In the genomic region with DNA sequence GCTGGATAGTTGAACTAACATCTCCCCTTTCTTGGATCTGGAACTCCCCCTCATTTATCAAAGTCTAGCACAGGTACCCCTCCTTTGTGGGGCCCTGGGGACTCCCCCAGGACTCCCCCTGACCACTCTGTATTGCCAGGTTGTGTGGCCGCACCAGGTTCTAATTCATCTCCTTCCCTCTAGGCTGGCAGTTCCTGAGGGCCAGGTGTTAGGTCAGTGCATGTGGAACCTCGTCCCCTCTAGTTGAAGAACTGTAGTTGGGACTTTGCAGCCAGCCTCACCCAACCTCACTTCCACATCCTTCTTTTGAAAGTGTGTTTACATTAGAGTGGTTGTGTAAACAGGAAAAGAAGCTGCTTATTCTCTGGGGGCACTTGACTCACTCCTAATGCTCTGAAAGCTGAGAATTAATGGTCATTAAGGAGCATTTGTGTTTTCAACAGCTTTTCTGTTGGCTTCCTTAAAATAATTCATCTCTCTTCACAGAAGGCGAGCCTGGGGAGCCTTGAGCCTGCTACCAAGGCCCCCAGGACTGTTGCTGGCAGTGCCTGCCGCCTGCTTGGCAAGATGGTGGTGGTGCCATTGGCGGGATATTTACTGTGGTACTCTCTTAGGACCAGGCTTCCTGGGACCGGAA, we compare ENCODE assay signal across 1 cellular context.
TF ChIP-seq lines count a peak whose summit lies in the region.

No MANE protein-coding gene starts in this region.

TF ChIP-seq in HepG2, 621 proteins besides CTCF, POLR2A, EP300 and RAD21 (continued from another document):
- TF ChIP-seq, protein P1, sequence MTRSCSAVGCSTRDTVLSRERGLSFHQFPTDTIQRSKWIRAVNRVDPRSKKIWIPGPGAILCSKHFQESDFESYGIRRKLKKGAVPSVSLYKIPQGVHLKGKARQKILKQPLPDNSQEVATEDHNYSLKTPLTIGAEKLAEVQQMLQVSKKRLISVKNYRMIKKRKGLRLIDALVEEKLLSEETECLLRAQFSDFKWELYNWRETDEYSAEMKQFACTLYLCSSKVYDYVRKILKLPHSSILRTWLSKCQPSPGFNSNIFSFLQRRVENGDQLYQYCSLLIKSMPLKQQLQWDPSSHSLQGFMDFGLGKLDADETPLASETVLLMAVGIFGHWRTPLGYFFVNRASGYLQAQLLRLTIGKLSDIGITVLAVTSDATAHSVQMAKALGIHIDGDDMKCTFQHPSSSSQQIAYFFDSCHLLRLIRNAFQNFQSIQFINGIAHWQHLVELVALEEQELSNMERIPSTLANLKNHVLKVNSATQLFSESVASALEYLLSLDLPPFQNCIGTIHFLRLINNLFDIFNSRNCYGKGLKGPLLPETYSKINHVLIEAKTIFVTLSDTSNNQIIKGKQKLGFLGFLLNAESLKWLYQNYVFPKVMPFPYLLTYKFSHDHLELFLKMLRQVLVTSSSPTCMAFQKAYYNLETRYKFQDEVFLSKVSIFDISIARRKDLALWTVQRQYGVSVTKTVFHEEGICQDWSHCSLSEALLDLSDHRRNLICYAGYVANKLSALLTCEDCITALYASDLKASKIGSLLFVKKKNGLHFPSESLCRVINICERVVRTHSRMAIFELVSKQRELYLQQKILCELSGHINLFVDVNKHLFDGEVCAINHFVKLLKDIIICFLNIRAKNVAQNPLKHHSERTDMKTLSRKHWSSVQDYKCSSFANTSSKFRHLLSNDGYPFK (CRISPR knock-in tag; IDR thresholded peaks at IDR 0.05; ENCODE audit: borderline replicate concordance) = no peak
- TF ChIP-seq SMARCC2 (IDR thresholded peaks at IDR 0.05) (no peak), ARNTL (CRISPR knock-in tag; IDR thresholded peaks at IDR 0.05) (no peak), ERF (CRISPR knock-in tag; IDR thresholded peaks at IDR 0.05) (peak; percentile 59; the same call in 1 of the 2 replicates), THAP11 (CRISPR knock-in tag; IDR thresholded peaks at IDR 0.05) (0 out of 2 replicates have a peak, but pooled peaks have one; percentile 47), KDM3A (CRISPR knock-in tag; IDR thresholded peaks at IDR 0.05; ENCODE audit: low read depth) (0 out of 2 replicates have a peak, but pooled peaks have one; percentile 28), HOXA9 (CRISPR knock-in tag; IDR thresholded peaks at IDR 0.05; ENCODE audit: borderline replicate concordance) (no peak), SAP130 (CRISPR knock-in tag; IDR thresholded peaks at IDR 0.05; ENCODE audit: low read depth) (peak; percentile 54), ZNF660 (CRISPR knock-in tag; IDR thresholded peaks at IDR 0.05; ENCODE audit: borderline replicate concordance, low read depth) (no peak), GATAD1 (CRISPR knock-in tag; IDR thresholded peaks at IDR 0.05) (peak; percentile 49), ATF1 (CRISPR knock-in tag; IDR thresholded peaks at IDR 0.05) (0 out of 2 replicates have a peak, but pooled peaks have one; percentile 18), ZNF484 (CRISPR knock-in tag; IDR thresholded peaks at IDR 0.05; ENCODE audit: borderline replicate concordance, low read depth) (no peak), ZNF652 (CRISPR knock-in tag; IDR thresholded peaks at IDR 0.05; ENCODE audit: borderline replicate concordance, low read depth) (no peak), FOXK1 (CRISPR knock-in tag; IDR thresholded peaks at IDR 0.05; ENCODE audit: borderline replicate concordance, low read depth) (peak; percentile 78; the same call in 1 of the 2 replicates), FOXC1 (CRISPR knock-in tag; IDR thresholded peaks at IDR 0.05; ENCODE audit: borderline replicate concordance) (peak; percentile 69; the same call in 1 of the 2 replicates), RFX1 (IDR thresholded peaks at IDR 0.05) (no peak), ZSCAN20 (CRISPR knock-in tag; IDR thresholded peaks at IDR 0.05; ENCODE audit: borderline replicate concordance) (no peak)
- TF ChIP-seq, protein P2, sequence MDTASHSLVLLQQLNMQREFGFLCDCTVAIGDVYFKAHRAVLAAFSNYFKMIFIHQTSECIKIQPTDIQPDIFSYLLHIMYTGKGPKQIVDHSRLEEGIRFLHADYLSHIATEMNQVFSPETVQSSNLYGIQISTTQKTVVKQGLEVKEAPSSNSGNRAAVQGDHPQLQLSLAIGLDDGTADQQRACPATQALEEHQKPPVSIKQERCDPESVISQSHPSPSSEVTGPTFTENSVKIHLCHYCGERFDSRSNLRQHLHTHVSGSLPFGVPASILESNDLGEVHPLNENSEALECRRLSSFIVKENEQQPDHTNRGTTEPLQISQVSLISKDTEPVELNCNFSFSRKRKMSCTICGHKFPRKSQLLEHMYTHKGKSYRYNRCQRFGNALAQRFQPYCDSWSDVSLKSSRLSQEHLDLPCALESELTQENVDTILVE (CRISPR knock-in tag; IDR thresholded peaks at IDR 0.05) = no peak
- TF ChIP-seq, protein P3, sequence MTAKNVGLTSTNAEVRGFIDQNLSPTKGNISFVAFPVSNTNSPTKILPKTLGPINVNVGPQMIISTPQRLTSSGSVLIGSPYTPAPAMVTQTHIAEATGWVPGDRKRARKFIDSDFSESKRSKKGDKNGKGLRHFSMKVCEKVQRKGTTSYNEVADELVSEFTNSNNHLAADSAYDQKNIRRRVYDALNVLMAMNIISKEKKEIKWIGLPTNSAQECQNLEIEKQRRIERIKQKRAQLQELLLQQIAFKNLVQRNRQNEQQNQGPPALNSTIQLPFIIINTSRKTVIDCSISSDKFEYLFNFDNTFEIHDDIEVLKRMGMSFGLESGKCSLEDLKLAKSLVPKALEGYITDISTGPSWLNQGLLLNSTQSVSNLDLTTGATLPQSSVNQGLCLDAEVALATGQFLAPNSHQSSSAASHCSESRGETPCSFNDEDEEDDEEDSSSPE (CRISPR knock-in tag; IDR thresholded peaks at IDR 0.05) = 0 out of 2 replicates have a peak, but pooled peaks have one; percentile 19
- TF ChIP-seq, protein P4, sequence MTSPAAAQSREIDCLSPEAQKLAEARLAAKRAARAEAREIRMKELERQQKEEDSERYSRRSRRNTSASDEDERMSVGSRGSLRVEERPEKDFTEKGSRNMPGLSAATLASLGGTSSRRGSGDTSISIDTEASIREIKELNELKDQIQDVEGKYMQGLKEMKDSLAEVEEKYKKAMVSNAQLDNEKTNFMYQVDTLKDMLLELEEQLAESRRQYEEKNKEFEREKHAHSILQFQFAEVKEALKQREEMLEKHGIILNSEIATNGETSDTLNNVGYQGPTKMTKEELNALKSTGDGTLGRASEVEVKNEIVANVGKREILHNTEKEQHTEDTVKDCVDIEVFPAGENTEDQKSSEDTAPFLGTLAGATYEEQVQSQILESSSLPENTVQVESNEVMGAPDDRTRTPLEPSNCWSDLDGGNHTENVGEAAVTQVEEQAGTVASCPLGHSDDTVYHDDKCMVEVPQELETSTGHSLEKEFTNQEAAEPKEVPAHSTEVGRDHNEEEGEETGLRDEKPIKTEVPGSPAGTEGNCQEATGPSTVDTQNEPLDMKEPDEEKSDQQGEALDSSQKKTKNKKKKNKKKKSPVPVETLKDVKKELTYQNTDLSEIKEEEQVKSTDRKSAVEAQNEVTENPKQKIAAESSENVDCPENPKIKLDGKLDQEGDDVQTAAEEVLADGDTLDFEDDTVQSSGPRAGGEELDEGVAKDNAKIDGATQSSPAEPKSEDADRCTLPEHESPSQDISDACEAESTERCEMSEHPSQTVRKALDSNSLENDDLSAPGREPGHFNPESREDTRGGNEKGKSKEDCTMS (CRISPR knock-in tag; conservative IDR thresholded peaks at IDR 0.05) = no peak
- TF ChIP-seq, protein P5, sequence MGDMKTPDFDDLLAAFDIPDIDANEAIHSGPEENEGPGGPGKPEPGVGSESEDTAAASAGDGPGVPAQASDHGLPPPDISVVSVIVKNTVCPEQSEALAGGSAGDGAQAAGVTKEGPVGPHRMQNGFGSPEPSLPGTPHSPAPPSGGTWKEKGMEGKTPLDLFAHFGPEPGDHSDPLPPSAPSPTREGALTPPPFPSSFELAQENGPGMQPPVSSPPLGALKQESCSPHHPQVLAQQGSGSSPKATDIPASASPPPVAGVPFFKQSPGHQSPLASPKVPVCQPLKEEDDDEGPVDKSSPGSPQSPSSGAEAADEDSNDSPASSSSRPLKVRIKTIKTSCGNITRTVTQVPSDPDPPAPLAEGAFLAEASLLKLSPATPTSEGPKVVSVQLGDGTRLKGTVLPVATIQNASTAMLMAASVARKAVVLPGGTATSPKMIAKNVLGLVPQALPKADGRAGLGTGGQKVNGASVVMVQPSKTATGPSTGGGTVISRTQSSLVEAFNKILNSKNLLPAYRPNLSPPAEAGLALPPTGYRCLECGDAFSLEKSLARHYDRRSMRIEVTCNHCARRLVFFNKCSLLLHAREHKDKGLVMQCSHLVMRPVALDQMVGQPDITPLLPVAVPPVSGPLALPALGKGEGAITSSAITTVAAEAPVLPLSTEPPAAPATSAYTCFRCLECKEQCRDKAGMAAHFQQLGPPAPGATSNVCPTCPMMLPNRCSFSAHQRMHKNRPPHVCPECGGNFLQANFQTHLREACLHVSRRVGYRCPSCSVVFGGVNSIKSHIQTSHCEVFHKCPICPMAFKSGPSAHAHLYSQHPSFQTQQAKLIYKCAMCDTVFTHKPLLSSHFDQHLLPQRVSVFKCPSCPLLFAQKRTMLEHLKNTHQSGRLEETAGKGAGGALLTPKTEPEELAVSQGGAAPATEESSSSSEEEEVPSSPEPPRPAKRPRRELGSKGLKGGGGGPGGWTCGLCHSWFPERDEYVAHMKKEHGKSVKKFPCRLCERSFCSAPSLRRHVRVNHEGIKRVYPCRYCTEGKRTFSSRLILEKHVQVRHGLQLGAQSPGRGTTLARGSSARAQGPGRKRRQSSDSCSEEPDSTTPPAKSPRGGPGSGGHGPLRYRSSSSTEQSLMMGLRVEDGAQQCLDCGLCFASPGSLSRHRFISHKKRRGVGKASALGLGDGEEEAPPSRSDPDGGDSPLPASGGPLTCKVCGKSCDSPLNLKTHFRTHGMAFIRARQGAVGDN (CRISPR knock-in tag; IDR thresholded peaks at IDR 0.05) = peak; percentile 72
- TF ChIP-seq, protein P6, sequence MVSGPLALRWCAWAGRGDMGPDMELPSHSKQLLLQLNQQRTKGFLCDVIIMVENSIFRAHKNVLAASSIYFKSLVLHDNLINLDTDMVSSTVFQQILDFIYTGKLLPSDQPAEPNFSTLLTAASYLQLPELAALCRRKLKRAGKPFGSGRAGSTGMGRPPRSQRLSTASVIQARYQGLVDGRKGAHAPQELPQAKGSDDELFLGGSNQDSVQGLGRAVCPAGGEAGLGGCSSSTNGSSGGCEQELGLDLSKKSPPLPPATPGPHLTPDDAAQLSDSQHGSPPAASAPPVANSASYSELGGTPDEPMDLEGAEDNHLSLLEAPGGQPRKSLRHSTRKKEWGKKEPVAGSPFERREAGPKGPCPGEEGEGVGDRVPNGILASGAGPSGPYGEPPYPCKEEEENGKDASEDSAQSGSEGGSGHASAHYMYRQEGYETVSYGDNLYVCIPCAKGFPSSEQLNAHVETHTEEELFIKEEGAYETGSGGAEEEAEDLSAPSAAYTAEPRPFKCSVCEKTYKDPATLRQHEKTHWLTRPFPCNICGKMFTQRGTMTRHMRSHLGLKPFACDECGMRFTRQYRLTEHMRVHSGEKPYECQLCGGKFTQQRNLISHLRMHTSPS (CRISPR knock-in tag; IDR thresholded peaks at IDR 0.05; ENCODE audit: low read depth) = peak; percentile 64; the same call in 1 of the 2 replicates
